ENCODE assay signal across 8 cellular contexts in genomic region chr4:39469429-39470077, GRCh38. TPM values are rescaled to one million over a fixed set of nuclear protein-coding genes. Genes with fewer than 3 reads are reported as not detected.
DNase-seq lines count a peak whose midpoint lies in the region; ATAC-seq, FAIRE-seq and TF ChIP-seq lines count a peak whose summit lies in the region.

No MANE protein-coding gene starts in this region.

- H3K36me3 Mint-ChIP-seq in CD8-positive, alpha-beta T cell: peaks cover 41% of the 10 kb centered on the region
- peaks cover 30% of the 10 kb centered on the region for H3K36me3 Mint-ChIP-seq in activated CD4-positive, alpha-beta memory T cell treated with anti-CD3 and anti-CD28 coated beads for 36 hours

- H2AFZ ChIP-seq in osteoblast (ENCODE audit: low read length): peak overlapping the region; percentile 67

- CTCF ChIA-PET in CD8-positive, alpha-beta T cell (lab: Charles Lee): interaction anchor here (0.6 to 1.7 kb wide), 27 partner anchors 8 to 1427 kb away, joined by 3 to 15 read pairs (median 3); partner anchors contain the start of genes LIAS and RPL9
- CTCF ChIA-PET in activated CD4-positive, alpha-beta memory T cell treated with anti-CD3 and anti-CD28 coated beads for 36 hours (lab: Charles Lee): interaction anchor here (0.5 to 2.8 kb wide), 38 partner anchors 9 to 1375 kb away, joined by 3 to 28 read pairs (median 4); partner anchors contain the start of genes LIAS, PDS5A, RFC1 and RPL9

- ATAC-seq in CD8-positive, alpha-beta T cell: peak; percentile 93
- ATAC-seq in GM18907 (IDR thresholded peaks at IDR 0.05; ENCODE audit: unreplicated experiment) (peak; percentile 88), HG03175 (IDR thresholded peaks at IDR 0.05; ENCODE audit: unreplicated experiment) (peak; percentile 73), HG03521 (IDR thresholded peaks at IDR 0.05; ENCODE audit: unreplicated experiment) (no peak)

- peaks cover 13% of the 10 kb centered on the region for H3K36me3 ChIP-seq in CD8-positive, alpha-beta T cell (ENCODE audit: insufficient read depth, low read length)
- peaks cover 15% of the 10 kb centered on the region for H3K36me3 ChIP-seq in osteoblast (ENCODE audit: insufficient read depth, low read length)

- H3K79me2 ChIP-seq in osteoblast (ENCODE audit: insufficient read depth, low read length): no peaks in the 10 kb centered on the region

- no peak overlapping the region for H3K27ac Mint-ChIP-seq in CD8-positive, alpha-beta T cell
- no peak overlapping the region for H3K27ac Mint-ChIP-seq in activated CD4-positive, alpha-beta memory T cell treated with anti-CD3 and anti-CD28 coated beads for 36 hours

- peak; percentile 82 for TF ChIP-seq CTCF in CD8-positive, alpha-beta T cell (IDR thresholded peaks at IDR 0.05)
- peak; percentile 98 for TF ChIP-seq CTCF in osteoblast (IDR thresholded peaks at IDR 0.05; ENCODE audit: extremely low read depth, low read depth, low read length)

- no peaks in the 10 kb centered on the region for H3K27me3 ChIP-seq in CD8-positive, alpha-beta T cell (ENCODE audit: insufficient read depth, low read length)
- no peaks in the 10 kb centered on the region for H3K27me3 ChIP-seq in osteoblast (ENCODE audit: insufficient read depth, low read length)

- POLR2A ChIA-PET in CD8-positive, alpha-beta T cell (lab: Charles Lee): interaction anchor here (1.2 to 1.6 kb wide), 3 partner anchors 10 to 509 kb away, joined by 3 to 10 read pairs (median 5); partner anchors contain the start of genes LIAS and RPL9
- POLR2A ChIA-PET in activated CD4-positive, alpha-beta memory T cell treated with anti-CD3 and anti-CD28 coated beads for 36 hours (lab: Charles Lee): interaction anchor here (0.8 to 1.2 kb wide), 2 partner anchors 12 to 19 kb away, joined by 3 read pairs; no protein-coding TSS in a partner anchor

- H3K4me3 Mint-ChIP-seq in CD8-positive, alpha-beta T cell: no peak overlapping the region
- H3K4me3 Mint-ChIP-seq in activated CD4-positive, alpha-beta memory T cell treated with anti-CD3 and anti-CD28 coated beads for 36 hours: no peak overlapping the region

- H3K27ac ChIP-seq in CD8-positive, alpha-beta T cell (ENCODE audit: low read depth, low read length): no peak overlapping the region
- H3K27ac ChIP-seq in osteoblast (ENCODE audit: low read depth, low read length): peak overlapping the region; percentile 34

- intact Hi-C loops in CD8-positive, alpha-beta T cell (cut with DNase I, micrococcal nuclease): loop anchor here (1.0 to 5.0 kb wide), 7 partner anchors 57 to 858 kb away; partner anchors contain the start of genes N4BP2 (in 1 of the 2), PDS5A (in 1 of the 2) and UGDH (in 1 of the 2)
- intact Hi-C loops in activated CD4-positive, alpha-beta memory T cell treated with anti-CD3 and anti-CD28 coated beads for 36 hours (cut with micrococcal nuclease): loop anchor here (1.0 to 10.0 kb wide), 4 partner anchors 10 to 835 kb away; partner anchors contain the start of gene LIAS

- no peaks in the 10 kb centered on the region for H3K9me3 ChIP-seq in CD8-positive, alpha-beta T cell (ENCODE audit: low read length)
- no peaks in the 10 kb centered on the region for H3K9me3 ChIP-seq in osteoblast (ENCODE audit: low read depth, low read length)

- no peak for DNase-seq in CD8-positive, alpha-beta T cell
- DNase-seq in NCI-H345 treated with DMSO at 0.1 percent for 48 hours (lab: John Stamatoyannopoulos, UW; ENCODE audit: unreplicated experiment) (peak; percentile 3), frontal cortex (ENCODE audit: low spot score in 2 of 2) (peak; percentile 40 to 48), osteoblast (ENCODE audit: insufficient read length, low spot score, missing footprints) (peak; percentile 90)
- peak; percentile 12 for DNase-seq in activated CD4-positive, alpha-beta memory T cell treated with anti-CD3 and anti-CD28 coated beads for 36 hours

- H3K4me1 ChIP-seq in CD8-positive, alpha-beta T cell (ENCODE audit: insufficient read depth, low read length): no peaks in the 10 kb centered on the region
- peaks cover 7% of the 10 kb centered on the region for H3K4me1 ChIP-seq in osteoblast (ENCODE audit: insufficient read depth, low read length)

- H3K4me1 Mint-ChIP-seq in CD8-positive, alpha-beta T cell (ENCODE audit: low read depth): peaks cover 4% of the 10 kb centered on the region
- H3K4me1 Mint-ChIP-seq in activated CD4-positive, alpha-beta memory T cell treated with anti-CD3 and anti-CD28 coated beads for 36 hours (ENCODE audit: low read depth): peaks cover 9% of the 10 kb centered on the region

- no peak overlapping the region for H3K4me2 ChIP-seq in osteoblast (ENCODE audit: insufficient read depth, low read length)

- peak; percentile 84 for FAIRE-seq in frontal cortex (lab: Jason Lieb, UNC)

- H3K4me3 ChIP-seq in CD8-positive, alpha-beta T cell (ENCODE audit: low read depth, low read length): no peak overlapping the region
- no peak overlapping the region for H3K4me3 ChIP-seq in osteoblast (ENCODE audit: insufficient read depth, low read length)

- H3K27me3 Mint-ChIP-seq in CD8-positive, alpha-beta T cell (ENCODE audit: low read depth): no peaks in the 10 kb centered on the region
- H3K27me3 Mint-ChIP-seq in activated CD4-positive, alpha-beta memory T cell treated with anti-CD3 and anti-CD28 coated beads for 36 hours: no peaks in the 10 kb centered on the region

- no peaks in the 10 kb centered on the region for H3K9me3 Mint-ChIP-seq in CD8-positive, alpha-beta T cell
- no peaks in the 10 kb centered on the region for H3K9me3 Mint-ChIP-seq in activated CD4-positive, alpha-beta memory T cell treated with anti-CD3 and anti-CD28 coated beads for 36 hours

- no peaks in the 10 kb centered on the region for H4K20me1 ChIP-seq in osteoblast (ENCODE audit: insufficient read depth, low read length)

RNA-seq across cellular contexts. Expression of gene LIAS, which starts 10.7 kb away (rescaled TPM):
- total RNA-seq in CD8-positive, alpha-beta T cell: 10 to 100 TPM in 1 of 2 experiments, 1 to 10 TPM in 1; 9.5 to 11.0 TPM
- 10 to 100 TPM; 23.2 to 23.7 TPM for total RNA-seq in activated CD4-positive, alpha-beta memory T cell treated with anti-CD3 and anti-CD28 coated beads for 36 hours
- total RNA-seq in frontal cortex: 7.7 TPM
- total RNA-seq in osteoblast: 8.7 and 11.2 TPM in 2 replicates

RNA-seq across cellular contexts. Expression of gene RPL9, which starts 10.8 kb away (rescaled TPM):
- 1,000 to 10,000 TPM; 2,977 to 3,433 TPM for total RNA-seq in CD8-positive, alpha-beta T cell
- 1,000 to 10,000 TPM; 2,178 to 2,222 TPM for total RNA-seq in activated CD4-positive, alpha-beta memory T cell treated with anti-CD3 and anti-CD28 coated beads for 36 hours
- total RNA-seq in frontal cortex (5,917 TPM), osteoblast (1,561 and 1,800 TPM in 2 replicates)

RNA-seq across cellular contexts. Expression of gene UGDH, which starts 57.7 kb away (rescaled TPM):
- total RNA-seq in CD8-positive, alpha-beta T cell: 1 to 10 TPM; 2.6 to 3.6 TPM
- 10 to 100 TPM; 28.7 to 32.9 TPM for total RNA-seq in activated CD4-positive, alpha-beta memory T cell treated with anti-CD3 and anti-CD28 coated beads for 36 hours
- total RNA-seq in frontal cortex (38.7 TPM), osteoblast (242 and 277 TPM in 2 replicates)

Comparison
In these comparisons a context has a peak if more than half of its experiments do, and no peak if none do; other contexts are left out.
1. DNase-seq: peak in NCI-H345 treated with DMSO at 0.1 percent for 48 hours (single experiment), activated CD4-positive, alpha-beta memory T cell treated with anti-CD3 and anti-CD28 coated beads for 36 hours (single experiment), frontal cortex (2 of 2) and osteoblast (single experiment); none in CD8-positive, alpha-beta T cell (0 of 7).